In genomic region chr4:100826067-100826466, GRCh38 we compare ENCODE assay signal across 26 cellular contexts.
"Had no signal": no experiment of that assay in that cellular context is flagged by ENCODE, and none has a peak within 500 bp of the region (broad histone marks: within the 10 kb centered on the region; RNA-seq: fewer than 3 reads in every experiment).

No MANE protein-coding gene starts in this region.

- DNase-seq: activated CD4-positive, alpha-beta T cell treated with anti-CD3 and anti-CD28 coated beads for 4 hours; activated CD4-positive, alpha-beta T cell treated with anti-CD3 and anti-CD28 coated beads, Interleukin-2, amount 50 U/mL, for 4 hours; activated gamma-delta T cell; activated naive CD4-positive, alpha-beta T cell treated with anti-CD3 and anti-CD28 coated beads, Interleukin-2, amount 10 ng/mL, durations not matched to agents 7 days and 5 days; activated naive CD8-positive, alpha-beta T cell treated with anti-CD3 and anti-CD28 coated beads, Interleukin-2, amount 10 ng/mL, durations not matched to agents 7 days and 5 days; effector memory CD4-positive, alpha-beta T cell; head of caudate nucleus; hippocampal formation; left cardiac atrium; mammary epithelial cell; naive B cell; nephron progenitor cell; occipital lobe; psoas muscle; stimulated activated CD4-positive, alpha-beta T cell treated with anti-CD3 and anti-CD28 coated beads, Interleukin-1b, Interleukin-23, amount 100 ng/mL, for 48 hours; stimulated activated CD4-positive, alpha-beta T cell treated with anti-CD3 and anti-CD28 coated beads, Interleukin-4, amount 100 ng/mL, for 4 hours; stimulated activated CD8-positive, alpha-beta memory T cell treated with anti-CD3 and anti-CD28 coated beads, Interleukin-4, amount 100 ng/mL, for 48 hours; stomach; tibial artery; upper lobe of right lung had no signal

- H3K4me3 ChIP-seq: breast epithelium, gastroesophageal sphincter, psoas muscle, smooth muscle cell, stomach, tibial artery, upper lobe of right lung had no signal

- H3K4me1 ChIP-seq: breast epithelium, gastroesophageal sphincter, parathyroid adenoma, stomach, upper lobe of right lung had no signal

- ATAC-seq: gastroesophageal sphincter; left cardiac atrium; psoas muscle; stimulated activated memory B cell treated with anti-CD40 and anti-IgM and Interleukin-4, amounts not matched to agents 10 μg/mL and 1 μg/mL and 100 μg/mL, for 72 hours had no signal

- H3K9me3 ChIP-seq: breast epithelium, gastroesophageal sphincter, psoas muscle, stomach, tibial artery, upper lobe of right lung had no signal

- H3K27ac ChIP-seq: breast epithelium, gastroesophageal sphincter, parathyroid adenoma, psoas muscle, stomach, tibial artery, upper lobe of right lung, VCaP had no signal

- H3K36me3 ChIP-seq: breast epithelium, gastroesophageal sphincter, stomach, tibial artery, upper lobe of right lung had no signal

- H3K27me3 ChIP-seq: breast epithelium, gastroesophageal sphincter, stomach, tibial artery, upper lobe of right lung had no signal
